ENCODE assay signal across 16 cellular contexts in genomic region chr15:92155941-92156340, GRCh38.
DNase-seq lines count a peak whose midpoint lies in the region; ATAC-seq and TF ChIP-seq lines count a peak whose summit lies in the region.
"Had no signal": no experiment of that assay in that cellular context is flagged by ENCODE, and none has a peak within 500 bp of the region (broad histone marks: within the 10 kb centered on the region; RNA-seq: fewer than 3 reads in every experiment).

No MANE protein-coding gene starts in this region.

- CTCF ChIA-PET in HEK293T (lab: Yijun Ruan, JAX), result no interaction called here

- ATAC-seq in sciatic nerve, result no peak
- ATAC-seq: A549; CD8-positive, alpha-beta T cell; GM23338 had no signal

- H3K4ac ChIP-seq in H9 (ENCODE audit: low read depth, low read length), result no peak overlapping the region

- H3K27ac Mint-ChIP-seq in H9 (peak overlapping the region in 1 of 3 experiments; percentile 52; a peak in 1 of 7 replicates), osteocyte (ENCODE audit: unreplicated experiment) (no peak overlapping the region)
- H3K27ac Mint-ChIP-seq: CD8-positive, alpha-beta T cell; GM23338 had no signal

- H2BK15ac ChIP-seq in H9 (ENCODE audit: low read depth, low read length), result no peak overlapping the region

- no peak overlapping the region for H3K27ac ChIP-seq in H9 (ENCODE audit: insufficient read length, low read depth, low read length)
- H3K27ac ChIP-seq: A549 had no signal

- H3K23me2 ChIP-seq in H9 (ENCODE audit: insufficient read length, low read depth, low read length, poor library complexity, severe bottlenecking), result no peaks in the 10 kb centered on the region

- no peaks in the 10 kb centered on the region for H3K27me3 ChIP-seq in H9 (ENCODE audit: insufficient read depth, low read length)
- H3K27me3 ChIP-seq: BE2C had no signal

- H2BK20ac ChIP-seq in H9 (ENCODE audit: low read depth, low read length, poor library complexity, severe bottlenecking), result no peak overlapping the region

- H2BK120ac ChIP-seq in H9 (ENCODE audit: low read depth, low read length, poor library complexity, severe bottlenecking), result no peak overlapping the region

- no peaks in the 10 kb centered on the region for H3K79me1 ChIP-seq in H9 (ENCODE audit: insufficient read depth, low read depth, low read length, poor library complexity, severe bottlenecking)

- DNase-seq in H9, result peak; percentile 15
- peak; percentile 12 for DNase-seq in HEK293T (ENCODE audit: extremely low spot score)
- peak; percentile 46 for DNase-seq in NCI-H69 (lab: John Stamatoyannopoulos, UW)
- peak; percentile 70 for DNase-seq in osteocyte (ENCODE audit: extremely low spot score, unreplicated experiment)
- no peak for DNase-seq in sciatic nerve (ENCODE audit: low spot score)
- no peak for DNase-seq in RPMI8226
- DNase-seq: BE2C; CD8-positive, alpha-beta T cell; COR-L47; DMS153; DMS79 treated with DMSO at 0.1 percent for 48 hours; EL had no signal

- H3K27me3 Mint-ChIP-seq in H9 (ENCODE audit: low read depth) (no peaks in the 10 kb centered on the region; the same call in 1 of the 2 replicates), osteocyte (ENCODE audit: unreplicated experiment) (no peaks in the 10 kb centered on the region)

- no peak overlapping the region for H2AK5ac ChIP-seq in H9 (ENCODE audit: insufficient read length, low read length)

- H3K9me3 ChIP-seq in H9 (ENCODE audit: control insufficient read depth, low read depth, low read length), result no peaks in the 10 kb centered on the region
- H3K9me3 ChIP-seq: A549, BE2C, HAP-1 had no signal

- no peak overlapping the region for H4K91ac ChIP-seq in H9 (ENCODE audit: insufficient read length, low read depth, low read length)

- H3K4me3 Mint-ChIP-seq in H9 (no peak overlapping the region), osteocyte (ENCODE audit: unreplicated experiment) (no peak overlapping the region)
- H3K4me3 Mint-ChIP-seq: CD14-positive monocyte; CD8-positive, alpha-beta T cell; GM23338 had no signal

- no peak overlapping the region for H2AFZ ChIP-seq in H9 (ENCODE audit: low read length)
- H2AFZ ChIP-seq: GM23338 had no signal

- H3T11ph ChIP-seq in H9 (ENCODE audit: low read length), result no peak overlapping the region

- no peak overlapping the region for H4K5ac ChIP-seq in H9 (ENCODE audit: insufficient read length, low read depth, low read length)

- H3K79me2 ChIP-seq in H9 (ENCODE audit: insufficient read depth, low read length), result no peaks in the 10 kb centered on the region

- no peak overlapping the region for H3K23ac ChIP-seq in H9 (ENCODE audit: insufficient read length, low read depth, low read length)

- no peak overlapping the region for H3K18ac ChIP-seq in H9 (ENCODE audit: insufficient read length, low read depth, low read length)

- H2BK5ac ChIP-seq in H9 (ENCODE audit: insufficient read length, low read length), result no peak overlapping the region

- H2BK12ac ChIP-seq in H9 (ENCODE audit: insufficient read length, low read depth, low read length), result no peak overlapping the region

- no CpG with 5 or more reads among the region's 9 CpGs for WGBS in H9 (ENCODE audit: extremely low coverage, insufficient read length, low lambda C conversion rate)

- peaks cover 38 to 46% of the 10 kb centered on the region in 2 experiments for H3K4me1 Mint-ChIP-seq in H9
- H3K4me1 Mint-ChIP-seq in osteocyte (ENCODE audit: unreplicated experiment), result no peaks in the 10 kb centered on the region
- H3K4me1 Mint-ChIP-seq: CD14-positive monocyte had no signal

- TF ChIP-seq CTCF in H9 (conservative IDR thresholded peaks at IDR 0.05) (no peak), osteocyte (IDR thresholded peaks at IDR 0.05) (no peak)

- H3K36me3 Mint-ChIP-seq in H9 (ENCODE audit: insufficient read depth in 1 of 3, low read depth in 3 of 3) (peaks cover 0 to 5% (median 5%) of the 10 kb centered on the region in 3 experiments; a peak in 2 of 7 replicates), osteocyte (ENCODE audit: unreplicated experiment) (no peaks in the 10 kb centered on the region)

- POLR2A ChIA-PET in HEK293T (lab: Yijun Ruan, JAX), result no interaction called here

- H3K56ac ChIP-seq in H9 (ENCODE audit: insufficient read length, low read depth, low read length), result no peak overlapping the region

- no peak overlapping the region for H3K4me2 ChIP-seq in H9 (ENCODE audit: insufficient read depth, insufficient read length, low read length)
- H3K4me2 ChIP-seq: A549, GM23338 had no signal

- no peaks in the 10 kb centered on the region for H4K20me1 ChIP-seq in H9 (ENCODE audit: control insufficient read depth, insufficient read depth, insufficient read length)

- intact Hi-C loops in sciatic nerve (cut with DNase I), result no loop called here

- no peak overlapping the region for H3K9ac ChIP-seq in H9 (ENCODE audit: extremely low read depth, insufficient read length, low read length)

- H3K14ac ChIP-seq in H9 (ENCODE audit: insufficient read depth, low read length), result no peak overlapping the region

- no peaks in the 10 kb centered on the region; a peak in 1 of 5 replicates for H3K9me3 Mint-ChIP-seq in H9
- no peaks in the 10 kb centered on the region for H3K9me3 Mint-ChIP-seq in osteocyte (ENCODE audit: unreplicated experiment)
- H3K9me3 Mint-ChIP-seq: CD14-positive monocyte; CD8-positive, alpha-beta T cell; GM23338 had no signal

- peaks cover 14% of the 10 kb centered on the region; the same call in 1 of the 2 replicates for H3K4me1 ChIP-seq in H9 (ENCODE audit: insufficient read depth, low read length)
- H3K4me1 ChIP-seq: HAP-1 had no signal

- H4K8ac ChIP-seq in H9 (replicated peaks; ENCODE audit: insufficient read length, low read depth, low read length), result no peak overlapping the region

TF ChIP-seq in HEK293T, 16 proteins besides CTCF, POLR2A, EP300 and RAD21:
- no peak for TF ChIP-seq ELF4 (IDR thresholded peaks at IDR 0.05)
- peak; percentile 71; the same call in 1 of the 2 replicates for TF ChIP-seq CTBP1 (IDR thresholded peaks at IDR 0.05; ENCODE audit: borderline replicate concordance)
- no peak for TF ChIP-seq LEF1 (IDR thresholded peaks at IDR 0.05; ENCODE audit: borderline replicate concordance)
- TF ChIP-seq BHLHE40 (IDR thresholded peaks at IDR 0.05; ENCODE audit: borderline replicate concordance), result no peak
- TF ChIP-seq ARNT (IDR thresholded peaks at IDR 0.05), result peak; percentile 80
- TF ChIP-seq SP1 (IDR thresholded peaks at IDR 0.05), result no peak
- TF ChIP-seq ZNF384 (IDR thresholded peaks at IDR 0.05), result no peak
- peak; percentile 24; the same call in 1 of the 2 replicates for TF ChIP-seq PKNOX1 (IDR thresholded peaks at IDR 0.05)
TF ChIP-seq in HEK293T: peak in this region for 3.

Comparison
In these comparisons a context has a peak if more than half of its experiments do, and no peak if none do; other contexts are left out.
1. DNase-seq: peak in H9 (single experiment), HEK293T (single experiment), NCI-H69 (single experiment) and osteocyte (single experiment); none in sciatic nerve (single experiment) and RPMI8226 (single experiment).